In genomic region chr11:129896062-129896461, GRCh38 we compare ENCODE assay signal across 8 cellular contexts. TPM values are rescaled to one million over a fixed set of nuclear protein-coding genes. Genes with fewer than 3 reads are reported as not detected.
DNase-seq lines count a peak whose midpoint lies in the region; ATAC-seq, FAIRE-seq and TF ChIP-seq lines count a peak whose summit lies in the region.

No MANE protein-coding gene starts in this region.

- intact Hi-C loops in adrenal gland (cut with DNase I) = no loop called here

- H3K4me1 ChIP-seq in adrenal gland (replicated peaks in 1 of 2) (peaks cover 5 to 16% of the 10 kb centered on the region in 2 donors), keratinocyte (ENCODE audit: control insufficient read depth, extremely low read depth, insufficient read depth, low read length) (peaks cover 16% of the 10 kb centered on the region)

- in situ Hi-C loops in GM13976 (cut with MboI; ENCODE audit: low sequenced_read_pairs, unreplicated experiment) = no loop called here

- peaks cover 3% of the 10 kb centered on the region for H3K36me3 Mint-ChIP-seq in IgD-negative memory B cell

- peak overlapping the region; percentile 89 to 94 (median 92) for H3K4me3 Mint-ChIP-seq in IgD-negative memory B cell

- H4K20me1 ChIP-seq in keratinocyte (ENCODE audit: control insufficient read depth, extremely low read depth, insufficient read depth, low read length) = no peaks in the 10 kb centered on the region

- no peaks in the 10 kb centered on the region for H3K9me1 ChIP-seq in keratinocyte (ENCODE audit: control insufficient read depth, extremely low read depth, insufficient read depth, low read length)

- H3K36me3 ChIP-seq in adrenal gland (replicated peaks in 1 of 2) = peaks cover 0 to 8% of the 10 kb centered on the region in 2 donors
- peaks cover 10 to 14% of the 10 kb centered on the region in 2 experiments for H3K36me3 ChIP-seq in keratinocyte (ENCODE audit: control insufficient read depth in 2 of 2, extremely low read depth in 1 of 2, insufficient read depth in 2 of 2, low read length in 2 of 2)

- ATAC-seq in GM18519 (IDR thresholded peaks at IDR 0.05; ENCODE audit: low FRiP score, unreplicated experiment) = no peak

- H3K9me3 ChIP-seq in adrenal gland (replicated peaks in 1 of 3) = no peaks in the 10 kb centered on the region
- H3K9me3 ChIP-seq in keratinocyte (ENCODE audit: control insufficient read depth, low read depth, low read length) = no peaks in the 10 kb centered on the region

- peak overlapping the region in 2 of 3 donors; percentile 78 to 97 for H3K27ac Mint-ChIP-seq in IgD-negative memory B cell

- TF ChIP-seq CTCF in adrenal gland (IDR thresholded peaks at IDR 0.05) = no peak
- no peak for TF ChIP-seq CTCF in keratinocyte (optimal IDR thresholded peaks at IDR 0.05 in 1 of 3, IDR thresholded peaks at IDR 0.05 in 1 of 3, conservative IDR thresholded peaks at IDR 0.05 in 1 of 3; ENCODE audit: extremely low read depth in 1 of 3, insufficient read depth in 2 of 3, low read length in 3 of 3)
- no peak for TF ChIP-seq CTCF in GM13976 (IDR thresholded peaks at IDR 0.05; ENCODE audit: borderline replicate concordance, control extremely low read depth, extremely low read depth, insufficient read depth, missing control alignments)

- DNase-seq in AG20443 (ENCODE audit: low spot score) = peak; percentile 19
- peak in 3 of 7 donors; percentile 14 to 27 (median 15) for DNase-seq in adrenal gland
- DNase-seq in keratinocyte (ENCODE audit: low read depth, low spot score) = no peak
- no peak for DNase-seq in activated CD8-positive, alpha-beta memory T cell treated with anti-CD3 and anti-CD28 coated beads for 24 hours
- DNase-seq in GM13976 (ENCODE audit: low spot score) = no peak

- H3K27me3 Mint-ChIP-seq in IgD-negative memory B cell = no peaks in the 10 kb centered on the region

- H3K4me2 ChIP-seq in keratinocyte (ENCODE audit: control insufficient read depth, extremely low read depth, insufficient read depth, low read depth, low read length) = peak overlapping the region; percentile 83

- H3K9me3 Mint-ChIP-seq in IgD-negative memory B cell = no peaks in the 10 kb centered on the region

- FAIRE-seq in keratinocyte (lab: Jason Lieb, UNC) = no peak

- dilution Hi-C loops in keratinocyte (cut with MboI; ENCODE audit: extremely low pct_ligation_motif_present, low sequenced_read_pairs) = no loop called here

- peaks cover 27% of the 10 kb centered on the region for H3K79me2 ChIP-seq in keratinocyte (ENCODE audit: control insufficient read depth, insufficient read depth, low read length)

- WGBS in adrenal gland, 4 donors = 63 to 77% (median 69%) methylated on average over 9 of the region's 9 CpGs

- H3K4me1 Mint-ChIP-seq in IgD-negative memory B cell = peaks cover 14 to 23% (median 19%) of the 10 kb centered on the region in 3 donors

- no peak for TF ChIP-seq POLR2A in adrenal gland (IDR thresholded peaks at IDR 0.05)

- H2AFZ ChIP-seq in keratinocyte (ENCODE audit: control insufficient read depth, low read length) = peak overlapping the region; percentile 89

- H3K27ac ChIP-seq in adrenal gland (peak overlapping the region in 3 of 5 donors; percentile 12 to 85 (median 51)), keratinocyte (ENCODE audit: control insufficient read depth, insufficient read depth, low read length) (peak overlapping the region; percentile 65), temporal lobe (ENCODE audit: low read depth, low read length) (peak overlapping the region; percentile 58)

- H3K4me3 ChIP-seq in adrenal gland (peak overlapping the region in 3 of 4 donors; percentile 74 to 96 (median 94)), keratinocyte (ENCODE audit: control insufficient read depth in 2 of 3, extremely low read depth in 1 of 3, insufficient read depth in 2 of 3, low read depth in 1 of 3, low read length in 3 of 3) (peak overlapping the region; percentile 69 to 98 (median 95))

- H3K27me3 ChIP-seq in adrenal gland = no peaks in the 10 kb centered on the region
- H3K27me3 ChIP-seq in keratinocyte (ENCODE audit: control insufficient read depth, extremely low read depth, insufficient read depth, low read length) = no peaks in the 10 kb centered on the region

- peak overlapping the region; percentile 85 for H3K9ac ChIP-seq in keratinocyte (ENCODE audit: control insufficient read depth, extremely low read depth, insufficient read depth, low read length)

RNA-seq across cellular contexts. Expression of gene NFRKB, which starts 0.7 kb away (rescaled TPM):
- polyA plus RNA-seq in IgD-negative memory B cell (17.9 TPM), adrenal gland (10 to 100 TPM in 2 of 3 donors, 1 to 10 TPM in 1; 8.7 to 15.1 (median 11.1) TPM), keratinocyte (11.8 to 23.6 TPM (median 14.4 TPM) in 3 replicates)
- total RNA-seq in adrenal gland (10 to 100 TPM; 12.2 to 30.2 (median 21.7) TPM), temporal lobe (17.9 TPM)
- polyA plus RNA-seq in keratinocyte (2011; ENCODE audit: low read depth) = 12.6 TPM
- polyA plus RNA-seq in keratinocyte (2011; cell fraction: cytosol; rRNA removed) = 13.1 and 13.8 TPM in 2 replicates
- polyA plus RNA-seq in keratinocyte (2011; cell fraction: nucleus; rRNA removed) = 43.3 and 44.5 TPM in 2 replicates
- polyA plus RNA-seq in keratinocyte (2012; ENCODE audit: low replicate concordance) = 12.9 and 15.7 TPM in 2 replicates
- 19.7 to 30.6 TPM (median 26.9 TPM) in 3 replicates for polyA minus RNA-seq in keratinocyte
- polyA minus RNA-seq in keratinocyte (2011; cell fraction: cytosol; rRNA and poly(A)+ RNA removed) = 14.8 TPM
- 21.1 and 32.8 TPM in 2 replicates for polyA minus RNA-seq in keratinocyte (2011; cell fraction: nucleus; rRNA and poly(A)+ RNA removed)
